18 cellular contexts compared by ENCODE assay signal in the genomic region with DNA sequence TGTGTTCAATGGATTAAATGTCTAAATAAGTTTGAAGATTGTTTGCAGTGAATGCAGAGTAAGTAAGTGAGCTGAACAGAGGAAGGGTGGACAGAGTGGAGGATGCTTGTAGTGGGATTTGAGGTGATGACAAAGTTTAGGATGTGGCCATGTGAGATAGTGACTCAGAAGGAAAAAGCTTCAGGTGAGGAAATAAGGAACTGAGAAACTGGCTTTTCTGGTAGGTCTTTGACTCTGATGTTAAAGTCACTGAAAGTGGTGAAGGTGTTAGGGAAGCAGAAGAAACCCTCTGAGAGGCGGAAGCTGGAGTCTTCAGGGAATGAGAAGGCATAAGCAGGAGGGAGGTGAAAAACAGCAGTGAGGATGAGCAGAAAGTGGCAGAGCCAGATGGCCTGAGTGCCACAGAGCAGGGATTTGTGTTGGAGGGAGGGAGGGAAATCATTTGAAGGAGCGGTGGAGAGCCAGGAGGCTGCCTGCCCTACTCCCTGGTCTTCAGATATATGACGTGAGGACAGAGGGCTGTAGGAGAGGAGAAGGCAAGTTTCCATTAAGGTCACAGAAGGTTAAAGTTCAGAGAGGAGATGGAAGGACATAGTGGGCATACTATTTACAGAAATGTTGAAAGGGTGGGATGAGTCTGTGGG. TPM values are rescaled to one million over a fixed set of nuclear protein-coding genes. Genes with fewer than 3 reads are reported as not detected.
DNase-seq lines count a peak whose midpoint lies in the region; ATAC-seq and TF ChIP-seq lines count a peak whose summit lies in the region.
"Had no signal": no experiment of that assay in that cellular context is flagged by ENCODE, and none has a peak within 500 bp of the region (broad histone marks: within the 10 kb centered on the region; RNA-seq: fewer than 3 reads in every experiment).

No MANE protein-coding gene starts in this region.

- TF ChIP-seq CTCF in GM06990 (IDR thresholded peaks at IDR 0.05; ENCODE audit: insufficient read depth, low read length, poor library complexity, severe bottlenecking): no peak
- TF ChIP-seq CTCF in right lobe of liver (IDR thresholded peaks at IDR 0.05): no peak

- no peaks in the 10 kb centered on the region for H3K9me3 ChIP-seq in right lobe of liver
- H3K9me3 ChIP-seq: gastroesophageal sphincter, right atrium auricular region, upper lobe of right lung had no signal

- ATAC-seq in GM18868 (IDR thresholded peaks at IDR 0.05; ENCODE audit: unreplicated experiment) (peak; percentile 91), GM21619 (IDR thresholded peaks at IDR 0.05; ENCODE audit: unreplicated experiment) (peak; percentile 61), HG03469 (IDR thresholded peaks at IDR 0.05; ENCODE audit: unreplicated experiment) (peak; percentile 68), right lobe of liver (no peak)
- ATAC-seq: gastroesophageal sphincter, upper lobe of right lung had no signal

- 27% methylated on average over 3 of the region's 3 CpGs for WGBS in right lobe of liver (ENCODE audit: insufficient coverage, low coverage, low lambda C conversion rate, missing lambda C conversion rate)

- no peaks in the 10 kb centered on the region for H3K36me3 ChIP-seq in GM06990 (ENCODE audit: control insufficient read depth, insufficient read depth, low read length)
- H3K36me3 ChIP-seq in right lobe of liver: no peaks in the 10 kb centered on the region
- H3K36me3 ChIP-seq: brain microvascular endothelial cell, gastroesophageal sphincter, right atrium auricular region, upper lobe of right lung had no signal

- TF ChIP-seq POLR2A in right lobe of liver (IDR thresholded peaks at IDR 0.05): no peak

- DNase-seq in GM06990 (ENCODE audit: extremely low read depth, insufficient read length): peak; percentile 65
- no peak for DNase-seq in NCI-H446 treated with DMSO at 0.1 percent for 48 hours (lab: John Stamatoyannopoulos, UW)
- DNase-seq in DMS53 (lab: John Stamatoyannopoulos, UW): no peak
- no peak for DNase-seq in right lobe of liver
- no peak for DNase-seq in stimulated activated CD4-positive, alpha-beta T cell treated with anti-CD3 and anti-CD28 coated beads, Interleukin-2, amount 100 ng/mL, for 48 hours
- DNase-seq: brain microvascular endothelial cell, erythroblast, NCI-H2029 treated with DMSO at 0.1 percent for 48 hours, NCI-H510A, nucleus accumbens, SHP77, upper lobe of right lung had no signal

- intact Hi-C loops in right lobe of liver (cut with DNase I): no loop called here

- no peaks in the 10 kb centered on the region for H3K4me1 ChIP-seq in right lobe of liver
- H3K4me1 ChIP-seq: gastroesophageal sphincter, upper lobe of right lung had no signal

- no peaks in the 10 kb centered on the region for H3K27me3 ChIP-seq in GM06990 (replicated peaks; ENCODE audit: control insufficient read depth, insufficient read depth, low read length)
- H3K27me3 ChIP-seq in right lobe of liver: no peaks in the 10 kb centered on the region
- H3K27me3 ChIP-seq: brain microvascular endothelial cell, gastroesophageal sphincter, right atrium auricular region, upper lobe of right lung had no signal

- no peak overlapping the region for H3K27ac ChIP-seq in right lobe of liver
- H3K27ac ChIP-seq: brain microvascular endothelial cell, gastroesophageal sphincter, upper lobe of right lung had no signal

- H3K4me3 ChIP-seq in GM06990 (replicated peaks; ENCODE audit: low read depth, low read length) (no peak overlapping the region; the same call in 1 of the 2 replicates), right lobe of liver (no peak overlapping the region)
- H3K4me3 ChIP-seq: gastroesophageal sphincter, right atrium auricular region, upper lobe of right lung had no signal

RNA-seq across cellular contexts. Expression of gene RGS6, which starts 24.8 kb away (rescaled TPM):
- under 1 TPM in 1 of 6 experiments, not detected in 5; 0.07 TPM for total RNA-seq in right lobe of liver
- total RNA-seq: A172 had no signal

Comparison
In these comparisons a context has a peak if more than half of its experiments do, and no peak if none do; other contexts are left out.
1. ATAC-seq: peak in GM18868 (single experiment), GM21619 (single experiment) and HG03469 (single experiment); none in right lobe of liver (0 of 4).